In the genomic region with DNA sequence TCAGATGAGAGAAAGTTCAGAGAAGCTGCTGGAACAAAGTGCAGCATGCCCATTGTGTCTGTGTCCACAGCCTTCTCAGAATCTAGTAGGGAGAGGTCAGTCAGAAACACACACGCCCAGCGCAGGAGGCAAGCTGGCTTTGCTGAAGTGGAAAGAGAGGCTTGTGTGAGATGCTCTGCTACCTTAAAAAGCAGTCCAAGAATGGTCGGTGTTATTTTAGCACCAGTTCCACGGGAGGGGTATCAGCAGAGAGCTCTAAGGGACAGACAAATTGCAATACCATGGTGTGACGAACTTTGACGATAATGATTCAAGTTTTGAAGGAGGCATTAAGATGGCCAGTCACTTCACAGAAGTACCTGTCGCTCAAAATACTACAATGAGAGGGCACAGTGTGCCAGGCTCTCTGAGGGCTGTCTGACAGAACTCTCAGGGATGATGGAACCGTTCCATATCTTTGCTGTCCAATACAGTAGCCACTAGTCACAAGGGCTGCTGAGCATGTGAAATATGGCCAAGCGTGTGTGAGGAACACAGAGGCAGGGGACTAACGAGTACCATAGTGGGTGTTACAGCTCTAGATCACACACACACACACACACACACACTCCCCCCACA, we compare ENCODE assay signal across 29 cellular contexts.
"Had no signal": no experiment of that assay in that cellular context is flagged by ENCODE, and none has a peak within 500 bp of the region (broad histone marks: within the 10 kb centered on the region; RNA-seq: fewer than 3 reads in every experiment).

No MANE protein-coding gene starts in this region.

- H3K27me3 Mint-ChIP-seq: activated CD4-positive, alpha-beta memory T cell treated with anti-CD3 and anti-CD28 coated beads, Interleukin-2, amount 10 ng/mL, durations not matched to agents 7 days and 5 days; activated naive CD4-positive, alpha-beta T cell treated with anti-CD3 and anti-CD28 coated beads, Interleukin-2, amount 10 ng/mL, durations not matched to agents 7 days and 5 days; activated naive CD8-positive, alpha-beta T cell treated with anti-CD3 and anti-CD28 coated beads for 36 hours had no signal

- DNase-seq: activated CD4-positive, alpha-beta memory T cell treated with anti-CD3 and anti-CD28 coated beads, Interleukin-2, amount 10 ng/mL, durations not matched to agents 7 days and 5 days; activated CD4-positive, alpha-beta T cell treated with anti-CD3 and anti-CD28 coated beads for 1 hour; activated CD4-positive, alpha-beta T cell treated with anti-CD3 and anti-CD28 coated beads, Interleukin-2, amount 10 ng/mL, durations not matched to agents 24 days and 14 days; activated gamma-delta T cell treated with Interleukin-2 at 50 U/mL for 16 hours; activated naive CD4-positive, alpha-beta T cell treated with anti-CD3 and anti-CD28 coated beads, Interleukin-2, amount 10 ng/mL, durations not matched to agents 7 days and 5 days; activated naive CD8-positive, alpha-beta T cell treated with anti-CD3 and anti-CD28 coated beads for 36 hours; activated T-cell treated with anti-CD3 and anti-CD28 coated beads for 4 hours; activated T-cell treated with anti-CD3 and anti-CD28 coated beads, Interleukin-2, amount 50 U/mL, for 48 hours; brain microvascular endothelial cell; caudate nucleus; NCI-H1092; NCI-H1417; NCI-H1694 treated with DMSO at 0.1 percent for 48 hours; NCI-H2029 treated with DMSO at 0.1 percent for 48 hours; NCI-H345; NCI-H510A treated with DMSO at 0.1 percent for 48 hours; NCI-H69; NK-92 treated with Interleukin-12 subunit alpha and Interleukin-12 subunit beta, amount 100 ng/mL, for 24 hours; OCI-M1; RPMI8226; SHP77; T-helper 9 cell had no signal

- H3K36me3 ChIP-seq: brain microvascular endothelial cell, SJSA1 had no signal

- H3K4me1 ChIP-seq: SJSA1 had no signal

- H3K4me1 Mint-ChIP-seq: activated CD4-positive, alpha-beta memory T cell treated with anti-CD3 and anti-CD28 coated beads, Interleukin-2, amount 10 ng/mL, durations not matched to agents 7 days and 5 days; activated CD4-positive, alpha-beta T cell treated with anti-CD3 and anti-CD28 coated beads, Interleukin-2, amount 10 ng/mL, durations not matched to agents 24 days and 14 days; activated naive CD4-positive, alpha-beta T cell treated with anti-CD3 and anti-CD28 coated beads, Interleukin-2, amount 10 ng/mL, durations not matched to agents 7 days and 5 days; activated naive CD8-positive, alpha-beta T cell treated with anti-CD3 and anti-CD28 coated beads for 36 hours had no signal

- H3K9me3 ChIP-seq: SJSA1 had no signal

- H3K27ac ChIP-seq: brain microvascular endothelial cell, KMS-11, SJSA1 had no signal

- H3K36me3 Mint-ChIP-seq: activated naive CD4-positive, alpha-beta T cell treated with anti-CD3 and anti-CD28 coated beads, Interleukin-2, amount 10 ng/mL, durations not matched to agents 7 days and 5 days; activated naive CD8-positive, alpha-beta T cell treated with anti-CD3 and anti-CD28 coated beads for 36 hours had no signal

- H3K27ac Mint-ChIP-seq: activated CD4-positive, alpha-beta memory T cell treated with anti-CD3 and anti-CD28 coated beads, Interleukin-2, amount 10 ng/mL, durations not matched to agents 7 days and 5 days; activated CD4-positive, alpha-beta T cell treated with anti-CD3 and anti-CD28 coated beads, Interleukin-2, amount 10 ng/mL, durations not matched to agents 24 days and 14 days; activated naive CD4-positive, alpha-beta T cell treated with anti-CD3 and anti-CD28 coated beads, Interleukin-2, amount 10 ng/mL, durations not matched to agents 7 days and 5 days; activated naive CD8-positive, alpha-beta T cell treated with anti-CD3 and anti-CD28 coated beads for 36 hours; activated T-helper 2 cell treated with anti-CD3 and anti-CD28 coated beads, Interferon-gamma antibody, Interleukin-2, Interleukin-4, amounts not matched to agents 10 μg/mL and 5 μg/mL and 100 μg/mL, durations not matched to agents 14 hours and 24 hours and 36 hours; T-helper 1 cell treated with Interleukin-12 subunit alpha and Interleukin-12 subunit beta and Interleukin-4 antibody, amounts not matched to agents 30 μg/mL and 1 μg/mL, for 36 hours; WTC11 had no signal

- H3K4me3 ChIP-seq: SJSA1 had no signal

- H3K4me3 Mint-ChIP-seq: activated CD4-positive, alpha-beta memory T cell treated with anti-CD3 and anti-CD28 coated beads, Interleukin-2, amount 10 ng/mL, durations not matched to agents 7 days and 5 days; activated CD4-positive, alpha-beta T cell treated with anti-CD3 and anti-CD28 coated beads, Interleukin-2, amount 10 ng/mL, durations not matched to agents 24 days and 14 days; activated naive CD4-positive, alpha-beta T cell treated with anti-CD3 and anti-CD28 coated beads, Interleukin-2, amount 10 ng/mL, durations not matched to agents 7 days and 5 days; activated naive CD8-positive, alpha-beta T cell treated with anti-CD3 and anti-CD28 coated beads for 36 hours; T-helper 1 cell treated with Interleukin-12 subunit alpha and Interleukin-12 subunit beta and Interleukin-4 antibody, amounts not matched to agents 30 μg/mL and 1 μg/mL, for 36 hours; WTC11 had no signal

- ATAC-seq: Panc1, SK-N-SH treated with all-trans-retinoic acid at 6 μM for 48 hours, WTC11 had no signal

- H3K9ac ChIP-seq: KMS-11 had no signal

- H3K4me2 ChIP-seq: KMS-11 had no signal

- H3K27me3 ChIP-seq: brain microvascular endothelial cell, SJSA1 had no signal
